10 cellular contexts compared by ENCODE assay signal in genomic region chr19:44593869-44594268, GRCh38. TPM values are rescaled to one million over a fixed set of nuclear protein-coding genes. Genes with fewer than 3 reads are reported as not detected.
"Had no signal": no experiment of that assay in that cellular context is flagged by ENCODE, and none has a peak within 500 bp of the region (broad histone marks: within the 10 kb centered on the region; RNA-seq: fewer than 3 reads in every experiment).

No MANE protein-coding gene starts in this region.

RNA-seq across cellular contexts. Expression of gene IGSF23, which starts 19.5 kb away (rescaled TPM):
- total RNA-seq: chondrocyte, lower leg skin, mammary epithelial cell, omental fat pad, sciatic nerve, skeletal muscle tissue, spleen, temporal lobe, ureter had no signal
- polyA plus RNA-seq: esophagus, mammary epithelial cell, spleen had no signal
